ENCODE assay signal across 8 cellular contexts in genomic region chr15:40894689-40895308, GRCh38. TPM values are rescaled to one million over a fixed set of nuclear protein-coding genes. Genes with fewer than 3 reads are reported as not detected.
A peak's percentile ranks its signal among the peaks of the same experiment; 100 is the strongest.
DNase-seq lines count a peak whose midpoint lies in the region; ATAC-seq and TF ChIP-seq lines count a peak whose summit lies in the region.

No MANE protein-coding gene starts in this region.

- ATAC-seq in HG02588 (IDR thresholded peaks at IDR 0.05; ENCODE audit: unreplicated experiment) (peak; percentile 22), mucosa of descending colon (peak; percentile 57)
- ATAC-seq in activated CD8-positive, alpha-beta T cell treated with anti-CD3 and anti-CD28 coated beads, Interleukin-2, amount 10 ng/mL, durations not matched to agents 7 days and 5 days: peak; percentile 73

- intact Hi-C loops in mucosa of descending colon (cut with DNase I, micrococcal nuclease): loop anchor here in 1 of 2 donors (5.0 kb wide), 1 partner anchor 37 kb away; no protein-coding TSS in a partner anchor

- no peaks in the 10 kb centered on the region for H3K36me3 ChIP-seq in mucosa of descending colon (ENCODE audit: low read depth)

- peak overlapping the region; percentile 54 for H3K4me3 ChIP-seq in mucosa of descending colon

- CTCF ChIA-PET in activated CD8-positive, alpha-beta T cell treated with anti-CD3 and anti-CD28 coated beads, Interleukin-2, amount 10 ng/mL, durations not matched to agents 7 days and 5 days (lab: Charles Lee): interaction anchor here (0.7 to 5.1 kb wide), 50 partner anchors 10 to 538 kb away, joined by 3 to 117 read pairs (median 4); partner anchors contain the start of genes CHP1, DNAJC17, INO80 and RHOV

- H3K4me1 Mint-ChIP-seq in activated CD8-positive, alpha-beta T cell treated with anti-CD3 and anti-CD28 coated beads, Interleukin-2, amount 10 ng/mL, durations not matched to agents 7 days and 5 days (ENCODE audit: low read depth): peaks cover 42% of the 10 kb centered on the region
- peaks cover 18% of the 10 kb centered on the region for H3K4me1 Mint-ChIP-seq in endothelial cell (ENCODE audit: unreplicated experiment)

- TF ChIP-seq CTCF in endothelial cell (IDR thresholded peaks at IDR 0.05; ENCODE audit: unreplicated experiment) (no peak), mucosa of descending colon (IDR thresholded peaks at IDR 0.05) (peak; percentile 32)

- no peaks in the 10 kb centered on the region for H3K9me3 Mint-ChIP-seq in activated CD8-positive, alpha-beta T cell treated with anti-CD3 and anti-CD28 coated beads, Interleukin-2, amount 10 ng/mL, durations not matched to agents 7 days and 5 days (ENCODE audit: insufficient read depth)
- no peaks in the 10 kb centered on the region for H3K9me3 Mint-ChIP-seq in endothelial cell (ENCODE audit: unreplicated experiment)

- H3K4me3 Mint-ChIP-seq in activated CD8-positive, alpha-beta T cell treated with anti-CD3 and anti-CD28 coated beads, Interleukin-2, amount 10 ng/mL, durations not matched to agents 7 days and 5 days: peak overlapping the region; percentile 100
- peak overlapping the region; percentile 97 for H3K4me3 Mint-ChIP-seq in endothelial cell (ENCODE audit: unreplicated experiment)

- DNase-seq in DMS 273 (lab: John Stamatoyannopoulos, UW; ENCODE audit: unreplicated experiment): peak; percentile 86
- DNase-seq in DMS 273 treated with DMSO at 0.1 percent for 48 hours (lab: John Stamatoyannopoulos, UW): no peak
- peak; percentile 70 to 81 for DNase-seq in NOMO-1 (lab: John Stamatoyannopoulos, UW; ENCODE audit: unreplicated experiment in 2 of 2)
- DNase-seq in activated CD8-positive, alpha-beta T cell treated with anti-CD3 and anti-CD28 coated beads, Interleukin-2, amount 10 ng/mL, durations not matched to agents 7 days and 5 days: peak; percentile 78
- peak; percentile 67 for DNase-seq in endothelial cell (ENCODE audit: low spot score)
- DNase-seq in mucosa of descending colon: peak; percentile 65 to 77 (median 71)

- POLR2A ChIA-PET in activated CD8-positive, alpha-beta T cell treated with anti-CD3 and anti-CD28 coated beads, Interleukin-2, amount 10 ng/mL, durations not matched to agents 7 days and 5 days (lab: Charles Lee): interaction anchor here (0.7 to 1.9 kb wide), 8 partner anchors 23 to 437 kb away, joined by 3 to 22 read pairs (median 4); partner anchors contain the start of genes DNAJC17, OIP5, RAD51 and ZFYVE19

- peaks cover 11% of the 10 kb centered on the region for H3K4me1 ChIP-seq in mucosa of descending colon (ENCODE audit: low read depth)

- H3K27ac Mint-ChIP-seq in activated CD8-positive, alpha-beta T cell treated with anti-CD3 and anti-CD28 coated beads, Interleukin-2, amount 10 ng/mL, durations not matched to agents 7 days and 5 days: peak overlapping the region; percentile 98
- H3K27ac Mint-ChIP-seq in endothelial cell (ENCODE audit: unreplicated experiment): peak overlapping the region; percentile 94

- H3K9me3 ChIP-seq in mucosa of descending colon: no peaks in the 10 kb centered on the region

- peaks cover 28% of the 10 kb centered on the region for H3K36me3 Mint-ChIP-seq in activated CD8-positive, alpha-beta T cell treated with anti-CD3 and anti-CD28 coated beads, Interleukin-2, amount 10 ng/mL, durations not matched to agents 7 days and 5 days (ENCODE audit: low read depth)
- peaks cover 9% of the 10 kb centered on the region for H3K36me3 Mint-ChIP-seq in endothelial cell (ENCODE audit: low read depth, unreplicated experiment)

- peaks cover 13% of the 10 kb centered on the region for H3K27me3 Mint-ChIP-seq in activated CD8-positive, alpha-beta T cell treated with anti-CD3 and anti-CD28 coated beads, Interleukin-2, amount 10 ng/mL, durations not matched to agents 7 days and 5 days (ENCODE audit: low read depth)
- H3K27me3 Mint-ChIP-seq in endothelial cell (ENCODE audit: unreplicated experiment): peaks cover 12% of the 10 kb centered on the region

- peak overlapping the region; percentile 53 for H3K27ac ChIP-seq in temporal lobe (ENCODE audit: low read depth, low read length)

RNA-seq across cellular contexts. Expression of gene VPS18, which starts 0.5 kb away (rescaled TPM):
- total RNA-seq in activated CD8-positive, alpha-beta T cell treated with anti-CD3 and anti-CD28 coated beads, Interleukin-2, amount 10 ng/mL, durations not matched to agents 7 days and 5 days: 10 to 100 TPM; 17.8 to 18.4 TPM
- total RNA-seq in endothelial cell (ENCODE audit: unreplicated experiment): 39.2 TPM
- total RNA-seq in mucosa of descending colon: 10 to 100 TPM; 14.1 to 21.1 (median 18.0) TPM
- 21.6 TPM for total RNA-seq in temporal lobe

RNA-seq across cellular contexts. Expression of gene RHOV, which starts 20.8 kb away (rescaled TPM):
- not detected for total RNA-seq in activated CD8-positive, alpha-beta T cell treated with anti-CD3 and anti-CD28 coated beads, Interleukin-2, amount 10 ng/mL, durations not matched to agents 7 days and 5 days
- 1.4 TPM for total RNA-seq in endothelial cell (ENCODE audit: unreplicated experiment)
- 1 to 10 TPM; 1.6 to 6.2 (median 3.5) TPM for total RNA-seq in mucosa of descending colon
- 8.9 TPM for total RNA-seq in temporal lobe

RNA-seq across cellular contexts. Expression of gene DLL4, which starts 34.3 kb away (rescaled TPM):
- not detected for total RNA-seq in activated CD8-positive, alpha-beta T cell treated with anti-CD3 and anti-CD28 coated beads, Interleukin-2, amount 10 ng/mL, durations not matched to agents 7 days and 5 days
- total RNA-seq in endothelial cell (ENCODE audit: unreplicated experiment): 257 TPM
- total RNA-seq in mucosa of descending colon: 10 to 100 TPM in 2 of 3 donors, 1 to 10 TPM in 1; 9.4 to 23.0 (median 15.6) TPM
- total RNA-seq in temporal lobe: 3.4 TPM

RNA-seq across cellular contexts. Expression of gene SPINT1, which starts 51.0 kb away (rescaled TPM):
- total RNA-seq in activated CD8-positive, alpha-beta T cell treated with anti-CD3 and anti-CD28 coated beads, Interleukin-2, amount 10 ng/mL, durations not matched to agents 7 days and 5 days: 1 to 10 TPM; 3.1 to 4.3 TPM
- total RNA-seq in endothelial cell (ENCODE audit: unreplicated experiment) (28.6 TPM), mucosa of descending colon (100 to 1,000 TPM; 167 to 415 (median 324) TPM), temporal lobe (1.5 TPM)

RNA-seq across cellular contexts. Expression of gene CHAC1, which starts 58.5 kb away (rescaled TPM):
- total RNA-seq in activated CD8-positive, alpha-beta T cell treated with anti-CD3 and anti-CD28 coated beads, Interleukin-2, amount 10 ng/mL, durations not matched to agents 7 days and 5 days: 1 to 10 TPM; 8.3 to 8.9 TPM
- 16.4 TPM for total RNA-seq in endothelial cell (ENCODE audit: unreplicated experiment)
- 1 to 10 TPM in 2 of 3 donors, under 1 TPM in 1; 0.69 to 3.1 (median 2.6) TPM for total RNA-seq in mucosa of descending colon
- total RNA-seq in temporal lobe: 2.7 TPM

Comparison
In these comparisons a context has a peak if more than half of its experiments do, and no peak if none do; other contexts are left out.
1. ATAC-seq: peak in every context shown above with its lines; median percentile 73 in activated CD8-positive, alpha-beta T cell treated with anti-CD3 and anti-CD28 coated beads, Interleukin-2, amount 10 ng/mL, durations not matched to agents 7 days and 5 days; 57 in mucosa of descending colon; 22 in HG02588.
2. RNA of gene DLL4, which starts 34.3 kb away (total RNA-seq): 257 TPM in endothelial cell (single experiment); 9.4 to 23.0 TPM in mucosa of descending colon, 3.4 TPM in temporal lobe (single experiment) and not detected in activated CD8-positive, alpha-beta T cell treated with anti-CD3 and anti-CD28 coated beads, Interleukin-2, amount 10 ng/mL, durations not matched to agents 7 days and 5 days; every median in the first group is over 10 times any median in the second.